In the genomic region with DNA sequence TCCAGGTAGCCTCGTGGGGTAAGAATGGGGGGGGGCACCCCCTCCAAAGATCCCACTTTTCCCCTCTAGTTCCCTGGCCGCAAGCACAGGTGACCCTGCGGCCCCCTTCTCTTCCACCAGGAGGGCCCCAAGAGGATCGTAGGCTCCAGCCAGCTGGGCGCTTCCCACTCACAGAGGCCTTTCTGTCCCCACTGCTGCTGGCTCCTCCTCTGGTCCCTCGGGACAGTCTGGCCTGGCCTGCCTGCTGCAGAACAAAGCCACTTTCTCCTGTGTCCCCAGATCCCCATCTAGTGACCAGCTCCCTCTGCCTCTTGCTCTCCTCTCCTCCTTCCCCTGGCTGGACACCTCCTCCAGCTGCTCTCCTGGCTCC, we compare ENCODE assay signal across 8 cellular contexts. TPM values are rescaled to one million over a fixed set of nuclear protein-coding genes. Genes with fewer than 3 reads are reported as not detected.
DNase-seq lines count a peak whose midpoint lies in the region; ATAC-seq and TF ChIP-seq lines count a peak whose summit lies in the region.

No MANE protein-coding gene starts in this region.

- no peaks in the 10 kb centered on the region for H3K27me3 Mint-ChIP-seq in activated CD8-positive, alpha-beta memory T cell treated with anti-CD3 and anti-CD28 coated beads, Interleukin-2, amount 10 ng/mL, durations not matched to agents 7 days and 5 days
- peaks cover 3 to 4% of the 10 kb centered on the region in 2 donors for H3K27me3 Mint-ChIP-seq in stimulated activated naive B cell treated with anti-CD40 and anti-IgM and Interleukin-4, amounts not matched to agents 10 μg/mL and 1 μg/mL and 100 μg/mL, for 72 hours

- TF ChIP-seq CTCF in LNCaP clone FGC (IDR thresholded peaks at IDR 0.05; ENCODE audit: control insufficient read depth, extremely low read depth, insufficient read depth) = no peak

- peaks cover 1% of the 10 kb centered on the region for H3K36me3 Mint-ChIP-seq in activated CD8-positive, alpha-beta memory T cell treated with anti-CD3 and anti-CD28 coated beads, Interleukin-2, amount 10 ng/mL, durations not matched to agents 7 days and 5 days
- H3K36me3 Mint-ChIP-seq in stimulated activated naive B cell treated with anti-CD40 and anti-IgM and Interleukin-4, amounts not matched to agents 10 μg/mL and 1 μg/mL and 100 μg/mL, for 72 hours = no peaks in the 10 kb centered on the region

- H3K9me3 Mint-ChIP-seq in activated CD8-positive, alpha-beta memory T cell treated with anti-CD3 and anti-CD28 coated beads, Interleukin-2, amount 10 ng/mL, durations not matched to agents 7 days and 5 days (ENCODE audit: low read depth) = no peaks in the 10 kb centered on the region
- H3K9me3 Mint-ChIP-seq in stimulated activated naive B cell treated with anti-CD40 and anti-IgM and Interleukin-4, amounts not matched to agents 10 μg/mL and 1 μg/mL and 100 μg/mL, for 72 hours = no peaks in the 10 kb centered on the region

- CTCF ChIA-PET in activated CD8-positive, alpha-beta memory T cell treated with anti-CD3 and anti-CD28 coated beads, Interleukin-2, amount 10 ng/mL, durations not matched to agents 7 days and 5 days (lab: Charles Lee) = interaction anchor here (0.7 to 10.2 kb wide), 18 partner anchors 10 to 399 kb away, joined by 3 to 183 read pairs (median 7); a partner anchor contains a TSS

- H3K4me1 Mint-ChIP-seq in activated CD8-positive, alpha-beta memory T cell treated with anti-CD3 and anti-CD28 coated beads, Interleukin-2, amount 10 ng/mL, durations not matched to agents 7 days and 5 days = peaks cover 29% of the 10 kb centered on the region
- H3K4me1 Mint-ChIP-seq in stimulated activated naive B cell treated with anti-CD40 and anti-IgM and Interleukin-4, amounts not matched to agents 10 μg/mL and 1 μg/mL and 100 μg/mL, for 72 hours = peaks cover 21 to 28% of the 10 kb centered on the region in 2 donors

- DNase-seq in activated CD8-positive, alpha-beta memory T cell treated with anti-CD3 and anti-CD28 coated beads, Interleukin-2, amount 10 ng/mL, durations not matched to agents 7 days and 5 days = no peak
- DNase-seq in activated CD8-positive, alpha-beta memory T cell treated with anti-CD3 and anti-CD28 coated beads, Interleukin-2, amount 50 U/mL, for 48 hours = no peak
- DNase-seq in LNCaP clone FGC (ENCODE audit: low read depth) = no peak
- peak in 55 of 56 donors; percentile 25 to 95 (median 79) for DNase-seq in amygdala (lab: John Stamatoyannopoulos, UW)
- no peak for DNase-seq in stimulated activated naive B cell treated with anti-CD40 and anti-IgM and Interleukin-4, amounts not matched to agents 10 μg/mL and 1 μg/mL and 100 μg/mL, for 72 hours
- DNase-seq in LoVo (ENCODE audit: low spot score) = no peak
- DNase-seq in AG08396 (ENCODE audit: low spot score) = no peak

- peak overlapping the region; percentile 78 for H3K4me3 Mint-ChIP-seq in activated CD8-positive, alpha-beta memory T cell treated with anti-CD3 and anti-CD28 coated beads, Interleukin-2, amount 10 ng/mL, durations not matched to agents 7 days and 5 days
- H3K4me3 Mint-ChIP-seq in stimulated activated naive B cell treated with anti-CD40 and anti-IgM and Interleukin-4, amounts not matched to agents 10 μg/mL and 1 μg/mL and 100 μg/mL, for 72 hours = peak overlapping the region; percentile 75 to 80

- peak overlapping the region; percentile 83 for H3K27ac Mint-ChIP-seq in activated CD8-positive, alpha-beta memory T cell treated with anti-CD3 and anti-CD28 coated beads, Interleukin-2, amount 10 ng/mL, durations not matched to agents 7 days and 5 days
- peak overlapping the region; percentile 82 for H3K27ac Mint-ChIP-seq in stimulated activated naive B cell treated with anti-CD40 and anti-IgM and Interleukin-4, amounts not matched to agents 10 μg/mL and 1 μg/mL and 100 μg/mL, for 72 hours

- H3K4me3 ChIP-seq in LNCaP clone FGC (ENCODE audit: low read depth, low read length) (peak overlapping the region; percentile 64), iPS-18c (ENCODE audit: insufficient read depth, low read depth, low read length) (peak overlapping the region; percentile 63)

- no peaks in the 10 kb centered on the region for H3K9me3 ChIP-seq in iPS-18c (ENCODE audit: control insufficient read depth, insufficient read depth, low read length)

- ATAC-seq in activated CD8-positive, alpha-beta memory T cell treated with anti-CD3 and anti-CD28 coated beads, Interleukin-2, amount 10 ng/mL, durations not matched to agents 7 days and 5 days = no peak
- ATAC-seq in stimulated activated naive B cell treated with anti-CD40 and anti-IgM and Interleukin-4, amounts not matched to agents 10 μg/mL and 1 μg/mL and 100 μg/mL, for 72 hours (replicated peaks) = peak; percentile 24 to 30

RNA-seq across cellular contexts. Expression of a gene that starts 0.5 kb away (rescaled TPM):
- 10 to 100 TPM; 31.9 to 40.1 TPM for total RNA-seq in activated CD8-positive, alpha-beta memory T cell treated with anti-CD3 and anti-CD28 coated beads, Interleukin-2, amount 10 ng/mL, durations not matched to agents 7 days and 5 days

RNA-seq across cellular contexts. Expression of a gene that starts 6.4 kb away (rescaled TPM):
- 10 to 100 TPM; 32.6 to 35.3 TPM for total RNA-seq in activated CD8-positive, alpha-beta memory T cell treated with anti-CD3 and anti-CD28 coated beads, Interleukin-2, amount 10 ng/mL, durations not matched to agents 7 days and 5 days

RNA-seq across cellular contexts. Expression of a gene that starts 15.9 kb away (rescaled TPM):
- total RNA-seq in activated CD8-positive, alpha-beta memory T cell treated with anti-CD3 and anti-CD28 coated beads, Interleukin-2, amount 10 ng/mL, durations not matched to agents 7 days and 5 days = 10 to 100 TPM; 43.8 to 60.6 TPM

RNA-seq across cellular contexts. Expression of a gene that starts 17.0 kb away (rescaled TPM):
- not detected for total RNA-seq in activated CD8-positive, alpha-beta memory T cell treated with anti-CD3 and anti-CD28 coated beads, Interleukin-2, amount 10 ng/mL, durations not matched to agents 7 days and 5 days

RNA-seq across cellular contexts. Expression of a gene that starts 24.9 kb away (rescaled TPM):
- 10 to 100 TPM; 30.4 to 55.6 TPM for total RNA-seq in activated CD8-positive, alpha-beta memory T cell treated with anti-CD3 and anti-CD28 coated beads, Interleukin-2, amount 10 ng/mL, durations not matched to agents 7 days and 5 days

Comparison
In these comparisons a context has a peak if more than half of its experiments do, and no peak if none do; other contexts are left out.
1. DNase-seq: peak in amygdala (55 of 56); none in activated CD8-positive, alpha-beta memory T cell treated with anti-CD3 and anti-CD28 coated beads, Interleukin-2, amount 10 ng/mL, durations not matched to agents 7 days and 5 days (single experiment), activated CD8-positive, alpha-beta memory T cell treated with anti-CD3 and anti-CD28 coated beads, Interleukin-2, amount 50 U/mL, for 48 hours (single experiment), LNCaP clone FGC (single experiment), stimulated activated naive B cell treated with anti-CD40 and anti-IgM and Interleukin-4, amounts not matched to agents 10 μg/mL and 1 μg/mL and 100 μg/mL, for 72 hours (single experiment), LoVo (single experiment) and AG08396 (single experiment).